22 cellular contexts compared by ENCODE assay signal in genomic region chr20:50230184-50230583, GRCh38. TPM values are rescaled to one million over a fixed set of nuclear protein-coding genes. Genes with fewer than 3 reads are reported as not detected.
DNase-seq lines count a peak whose midpoint lies in the region; ATAC-seq and TF ChIP-seq lines count a peak whose summit lies in the region.
"Had no signal": no experiment of that assay in that cellular context is flagged by ENCODE, and none has a peak within 500 bp of the region (broad histone marks: within the 10 kb centered on the region; RNA-seq: fewer than 3 reads in every experiment).

No MANE protein-coding gene starts in this region.

- H2BK5ac ChIP-seq in H9 (ENCODE audit: insufficient read length, low read length) = no peak overlapping the region
- H2BK5ac ChIP-seq in mesenchymal stem cell (ENCODE audit: low read depth, low read length, poor library complexity, severe bottlenecking) = no peak overlapping the region

- H3K27me3 Mint-ChIP-seq in H9 (ENCODE audit: low read depth) (no peaks in the 10 kb centered on the region; the same call in none of the 2 replicates), WTC11 (ENCODE audit: low read depth) (no peaks in the 10 kb centered on the region), Caco-2 (ENCODE audit: insufficient read depth, unreplicated experiment) (no peaks in the 10 kb centered on the region)
- peaks cover 9 to 18% of the 10 kb centered on the region in 2 donors for H3K27me3 Mint-ChIP-seq in stimulated activated naive B cell treated with anti-CD40 and anti-IgM and Interleukin-4, amounts not matched to agents 10 μg/mL and 1 μg/mL and 100 μg/mL, for 72 hours

- H3K4ac ChIP-seq in H9 (ENCODE audit: low read depth, low read length) = no peak overlapping the region
- H3K4ac ChIP-seq in mesenchymal stem cell (ENCODE audit: low read depth in 1 of 2, low read length in 2 of 2) = no peak overlapping the region

- H2AK5ac ChIP-seq in H9 (ENCODE audit: insufficient read length, low read length) (no peak overlapping the region), mesenchymal stem cell (ENCODE audit: low read length, severe bottlenecking) (no peak overlapping the region)

- no peaks in the 10 kb centered on the region for H3K79me2 ChIP-seq in H9 (ENCODE audit: insufficient read depth, low read length)

- H2BK12ac ChIP-seq in H9 (ENCODE audit: insufficient read length, low read depth, low read length) (no peak overlapping the region), mesenchymal stem cell (ENCODE audit: low read length in 2 of 2) (peak overlapping the region in 1 of 2 experiments; percentile 11)

- CTCF ChIA-PET in WTC11 (lab: Charles Lee) (interaction anchor here (0.6 to 1.2 kb wide), 6 partner anchors 11 to 91 kb away, joined by 3 to 7 read pairs (median 4); partner anchors contain the start of gene CEBPB), Caco-2 (lab: Charles Lee) (interaction anchor here (0.5 to 0.9 kb wide), 4 partner anchors 298 to 361 kb away, joined by 3 to 4 read pairs (median 3); no protein-coding TSS in a partner anchor)

- H3T11ph ChIP-seq in H9 (ENCODE audit: low read length) = no peak overlapping the region

- no peak overlapping the region for H2BK15ac ChIP-seq in H9 (ENCODE audit: low read depth, low read length)
- no peak overlapping the region for H2BK15ac ChIP-seq in mesenchymal stem cell (ENCODE audit: low read depth, poor library complexity, severe bottlenecking)

- POLR2A ChIA-PET in WTC11 (lab: Charles Lee) = no interaction called here
- POLR2A ChIA-PET in Caco-2 (lab: Charles Lee) = interaction anchor here (1.0 kb wide), 1 partner anchor 13 kb away, joined by 4 read pairs; no protein-coding TSS in a partner anchor

- peaks cover 0 to 2% of the 10 kb centered on the region in 2 experiments; a peak in 1 of 4 replicates for H3K4me1 Mint-ChIP-seq in H9
- H3K4me1 Mint-ChIP-seq in WTC11 = no peaks in the 10 kb centered on the region
- H3K4me1 Mint-ChIP-seq in stimulated activated naive B cell treated with anti-CD40 and anti-IgM and Interleukin-4, amounts not matched to agents 10 μg/mL and 1 μg/mL and 100 μg/mL, for 72 hours = peaks cover 13 to 21% of the 10 kb centered on the region in 2 donors
- peaks cover 6% of the 10 kb centered on the region for H3K4me1 Mint-ChIP-seq in Caco-2 (ENCODE audit: low read depth, unreplicated experiment)
- H3K4me1 Mint-ChIP-seq: B cell, IgD-negative memory B cell had no signal

- no peaks in the 10 kb centered on the region for H3K36me3 Mint-ChIP-seq in H9 (ENCODE audit: insufficient read depth in 1 of 3, low read depth in 3 of 3)
- no peaks in the 10 kb centered on the region for H3K36me3 Mint-ChIP-seq in WTC11
- H3K36me3 Mint-ChIP-seq in stimulated activated naive B cell treated with anti-CD40 and anti-IgM and Interleukin-4, amounts not matched to agents 10 μg/mL and 1 μg/mL and 100 μg/mL, for 72 hours = no peaks in the 10 kb centered on the region
- no peaks in the 10 kb centered on the region for H3K36me3 Mint-ChIP-seq in Caco-2 (ENCODE audit: insufficient read depth, unreplicated experiment)
- H3K36me3 Mint-ChIP-seq: CD14-positive monocyte had no signal

- no peak for ATAC-seq in WTC11
- no peak for ATAC-seq in stimulated activated naive B cell treated with anti-CD40 and anti-IgM and Interleukin-4, amounts not matched to agents 10 μg/mL and 1 μg/mL and 100 μg/mL, for 72 hours (replicated peaks)
- ATAC-seq in HG02759 (IDR thresholded peaks at IDR 0.05; ENCODE audit: unreplicated experiment) = no peak
- ATAC-seq: A549 had no signal

- H4K8ac ChIP-seq in H9 (replicated peaks; ENCODE audit: insufficient read length, low read depth, low read length) = no peak overlapping the region
- no peak overlapping the region for H4K8ac ChIP-seq in mesenchymal stem cell (ENCODE audit: low read length)

- no CpG with 5 or more reads among the region's 7 CpGs for WGBS in H9 (ENCODE audit: extremely low coverage, insufficient read length, low lambda C conversion rate)
- WGBS in mesenchymal stem cell = 94% methylated on average over 6 of the region's 7 CpGs

- no peak overlapping the region for H3K23ac ChIP-seq in H9 (ENCODE audit: insufficient read length, low read depth, low read length)
- H3K23ac ChIP-seq in mesenchymal stem cell (ENCODE audit: low read length in 2 of 2) = no peak overlapping the region

- H4K91ac ChIP-seq in H9 (ENCODE audit: insufficient read length, low read depth, low read length) = no peak overlapping the region
- H4K91ac ChIP-seq in mesenchymal stem cell (ENCODE audit: low read length) = peak overlapping the region; percentile 18

- no peaks in the 10 kb centered on the region for H3K23me2 ChIP-seq in H9 (ENCODE audit: insufficient read length, low read depth, low read length, poor library complexity, severe bottlenecking)

- H2BK20ac ChIP-seq in H9 (ENCODE audit: low read depth, low read length, poor library complexity, severe bottlenecking) = no peak overlapping the region

- H3K4me3 Mint-ChIP-seq in H9 (no peak overlapping the region), WTC11 (no peak overlapping the region), Caco-2 (ENCODE audit: unreplicated experiment) (no peak overlapping the region)
- H3K4me3 Mint-ChIP-seq in stimulated activated naive B cell treated with anti-CD40 and anti-IgM and Interleukin-4, amounts not matched to agents 10 μg/mL and 1 μg/mL and 100 μg/mL, for 72 hours = no peak overlapping the region
- H3K4me3 Mint-ChIP-seq: B cell, HFFc6, IgD-negative memory B cell had no signal

- H2BK120ac ChIP-seq in H9 (ENCODE audit: low read depth, low read length, poor library complexity, severe bottlenecking) (no peak overlapping the region), mesenchymal stem cell (ENCODE audit: low read depth, low read length) (no peak overlapping the region)

- H3K14ac ChIP-seq in H9 (ENCODE audit: insufficient read depth, low read length) (no peak overlapping the region), mesenchymal stem cell (ENCODE audit: low read length in 2 of 2) (no peak overlapping the region)

- H3K9ac ChIP-seq in H9 (ENCODE audit: extremely low read depth, insufficient read length, low read length) (no peak overlapping the region), mesenchymal stem cell (ENCODE audit: low read length) (no peak overlapping the region)

- H3K79me1 ChIP-seq in H9 (ENCODE audit: insufficient read depth, low read depth, low read length, poor library complexity, severe bottlenecking) (no peaks in the 10 kb centered on the region), mesenchymal stem cell (replicated peaks; ENCODE audit: low read length, poor library complexity, severe bottlenecking) (no peaks in the 10 kb centered on the region)

- no peak overlapping the region for H3K56ac ChIP-seq in H9 (ENCODE audit: insufficient read length, low read depth, low read length)

- H3K36me3 ChIP-seq in mesenchymal stem cell (ENCODE audit: control insufficient read depth in 1 of 2, insufficient read depth in 2 of 2, low read depth in 1 of 2, low read length in 2 of 2) (no peaks in the 10 kb centered on the region), Caco-2 (ENCODE audit: control insufficient read depth, insufficient read depth, low read length) (no peaks in the 10 kb centered on the region)
- H3K36me3 ChIP-seq: SJSA1 had no signal

- no peak for DNase-seq in H9
- no peak for DNase-seq in WTC11 (ENCODE audit: low spot score)
- DNase-seq in mesenchymal stem cell = no peak
- no peak for DNase-seq in stimulated activated naive B cell treated with anti-CD40 and anti-IgM and Interleukin-4, amounts not matched to agents 10 μg/mL and 1 μg/mL and 100 μg/mL, for 72 hours
- DNase-seq in NOMO-1 treated with dmso at 0.1 percent for 144 hours (lab: John Stamatoyannopoulos, UW; ENCODE audit: unreplicated experiment) = no peak
- no peak for DNase-seq in Caco-2
- DNase-seq: DMS79, H7, HFFc6, Karpas-422, NCI-H1694 treated with DMSO at 0.1 percent for 48 hours, NCI-H2081 treated with DMSO at 0.1 percent for 48 hours, NCI-H2171 treated with DMSO at 0.1 percent for 48 hours, NCI-H524 treated with DMSO at 0.1 percent for 48 hours, NCI-H82, OCI-M1 had no signal

- intact Hi-C loops in Caco-2 (cut with micrococcal nuclease; ENCODE audit: unreplicated experiment) = no loop called here

- H2AFZ ChIP-seq in H9 (ENCODE audit: low read length) (no peak overlapping the region), mesenchymal stem cell (ENCODE audit: low read depth, low read length) (no peak overlapping the region)

- H4K20me1 ChIP-seq in H9 (ENCODE audit: control insufficient read depth, insufficient read depth, insufficient read length) = no peaks in the 10 kb centered on the region

- H3K27ac ChIP-seq in H9 (ENCODE audit: insufficient read length, low read depth, low read length) (no peak overlapping the region), mesenchymal stem cell (ENCODE audit: low read length, poor library complexity, severe bottlenecking) (no peak overlapping the region)
- H3K27ac ChIP-seq: A549, SJSA1 had no signal

- H3K9me3 Mint-ChIP-seq in H9 = no peaks in the 10 kb centered on the region
- H3K9me3 Mint-ChIP-seq in WTC11 = no peaks in the 10 kb centered on the region
- H3K9me3 Mint-ChIP-seq in stimulated activated naive B cell treated with anti-CD40 and anti-IgM and Interleukin-4, amounts not matched to agents 10 μg/mL and 1 μg/mL and 100 μg/mL, for 72 hours = no peaks in the 10 kb centered on the region
- H3K9me3 Mint-ChIP-seq in Caco-2 (ENCODE audit: unreplicated experiment) = no peaks in the 10 kb centered on the region
- H3K9me3 Mint-ChIP-seq: HFFc6, IgD-negative memory B cell had no signal

- H3K9me3 ChIP-seq in H9 (ENCODE audit: control insufficient read depth, low read depth, low read length) = no peaks in the 10 kb centered on the region
- no peaks in the 10 kb centered on the region for H3K9me3 ChIP-seq in mesenchymal stem cell (ENCODE audit: control insufficient read depth, low read length)
- H3K9me3 ChIP-seq in Caco-2 = no peaks in the 10 kb centered on the region
- H3K9me3 ChIP-seq: A549, SJSA1 had no signal

- no peak overlapping the region for H4K5ac ChIP-seq in H9 (ENCODE audit: insufficient read length, low read depth, low read length)

- no peak overlapping the region for H3K4me3 ChIP-seq in mesenchymal stem cell (ENCODE audit: insufficient read depth in 1 of 2, low read depth in 1 of 2, low read length in 2 of 2)
- H3K4me3 ChIP-seq in Caco-2 (ENCODE audit: low read depth, low read length) = no peak overlapping the region
- H3K4me3 ChIP-seq: A549, SJSA1 had no signal

- no TSS peak for BruUV-seq in Caco-2 (replicated peaks; lab: Mats Ljungman, UMichigan)

- H3K4me2 ChIP-seq in H9 (ENCODE audit: insufficient read depth, insufficient read length, low read length) = no peak overlapping the region
- no peak overlapping the region for H3K4me2 ChIP-seq in mesenchymal stem cell (ENCODE audit: low read length, poor library complexity, severe bottlenecking)
- H3K4me2 ChIP-seq: A549 had no signal

- peak overlapping the region in 2 of 3 experiments; percentile 5 to 27; a peak in 3 of 7 replicates for H3K27ac Mint-ChIP-seq in H9
- peak overlapping the region; percentile 38; the same call in 1 of the 2 replicates for H3K27ac Mint-ChIP-seq in WTC11
- H3K27ac Mint-ChIP-seq in stimulated activated naive B cell treated with anti-CD40 and anti-IgM and Interleukin-4, amounts not matched to agents 10 μg/mL and 1 μg/mL and 100 μg/mL, for 72 hours = peak overlapping the region; percentile 48
- H3K27ac Mint-ChIP-seq in Caco-2 (ENCODE audit: unreplicated experiment) = no peak overlapping the region
- H3K27ac Mint-ChIP-seq: B cell, HFFc6 had no signal

- H3K18ac ChIP-seq in H9 (ENCODE audit: insufficient read length, low read depth, low read length) (no peak overlapping the region), mesenchymal stem cell (ENCODE audit: low read depth in 1 of 2, low read length in 2 of 2) (no peak overlapping the region)

- TF ChIP-seq CTCF in H9 (conservative IDR thresholded peaks at IDR 0.05) (no peak), WTC11 (IDR thresholded peaks at IDR 0.05) (no peak), Caco-2 (IDR thresholded peaks at IDR 0.05; ENCODE audit: insufficient read depth in 1 of 2, low read depth in 1 of 2, low read length in 1 of 2, severe bottlenecking in 1 of 2, unreplicated experiment in 1 of 2) (no peak)

- H3K27me3 ChIP-seq in H9 (ENCODE audit: insufficient read depth, low read length) (no peaks in the 10 kb centered on the region), mesenchymal stem cell (ENCODE audit: control insufficient read depth in 1 of 2, insufficient read depth in 1 of 2, low read length in 2 of 2) (no peaks in the 10 kb centered on the region), Caco-2 (replicated peaks; ENCODE audit: control insufficient read depth, insufficient read depth, low read length) (no peaks in the 10 kb centered on the region)
- H3K27me3 ChIP-seq: SJSA1 had no signal

- H3K4me1 ChIP-seq in H9 (ENCODE audit: insufficient read depth, low read length) (no peaks in the 10 kb centered on the region), mesenchymal stem cell (ENCODE audit: control insufficient read depth, insufficient read depth, low read depth, low read length) (peaks cover 13% of the 10 kb centered on the region), Caco-2 (no peaks in the 10 kb centered on the region)

RNA-seq across cellular contexts. Expression of gene CEBPB, which starts 39.6 kb away (rescaled TPM):
- total RNA-seq in H9 (2021) (22.6 and 25.3 TPM in 2 replicates), WTC11 (2021) (23.5 to 29.1 TPM (median 25.6 TPM) in 3 replicates), Caco-2 (2022) (160 and 183 TPM in 2 replicates)
- polyA plus RNA-seq in mesenchymal stem cell (2013, experiment 1 of 2) = 130 TPM
- 131 TPM for polyA plus RNA-seq in mesenchymal stem cell (2013, experiment 2 of 2)
